Comparison of ENCODE assay signal across 9 cellular contexts in the genomic region with DNA sequence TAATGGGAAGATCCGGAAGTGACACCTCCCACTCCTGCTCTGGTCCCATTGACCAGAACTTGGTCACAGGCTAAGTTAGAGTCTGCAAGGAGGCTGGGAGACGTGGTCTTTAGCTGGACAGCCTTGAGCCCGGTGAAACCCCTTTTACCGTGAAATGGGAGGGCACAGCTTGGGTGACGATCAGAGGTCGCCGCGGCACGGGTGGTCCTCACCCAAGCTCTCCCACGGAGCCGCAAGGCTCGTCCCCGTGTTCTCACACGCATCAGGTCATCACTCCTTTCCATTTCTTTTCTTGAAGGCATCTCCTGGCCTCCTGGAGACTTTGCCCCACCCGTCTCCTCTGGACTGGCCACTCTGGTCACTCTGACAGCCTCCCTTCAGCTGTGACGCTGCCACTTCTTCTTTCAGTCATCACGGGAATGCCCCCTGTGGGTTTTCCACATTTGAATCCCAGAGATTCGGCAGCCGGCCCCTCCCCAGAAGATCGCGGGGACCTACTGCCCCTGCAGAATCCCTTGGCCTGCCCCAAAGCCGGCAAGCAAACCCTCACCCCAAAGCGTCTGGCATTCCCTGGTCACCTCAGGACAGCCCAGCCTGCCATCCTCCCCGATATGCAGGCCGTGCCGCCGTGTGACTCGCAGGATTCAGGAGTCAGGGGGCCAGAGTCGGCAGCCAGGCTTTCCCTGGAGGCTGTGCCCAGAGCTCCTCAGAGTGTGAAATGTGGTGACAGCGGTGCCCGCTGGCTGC. TPM values are rescaled to one million over a fixed set of nuclear protein-coding genes. Genes with fewer than 3 reads are reported as not detected.
A peak's percentile ranks its signal among the peaks of the same experiment; 100 is the strongest.
DNase-seq lines count a peak whose midpoint lies in the region; ATAC-seq, FAIRE-seq and TF ChIP-seq lines count a peak whose summit lies in the region.
"Had no signal": no experiment of that assay in that cellular context is flagged by ENCODE, and none has a peak within 500 bp of the region (broad histone marks: within the 10 kb centered on the region; RNA-seq: fewer than 3 reads in every experiment).

No MANE protein-coding gene starts in this region.

- H4K20me1 ChIP-seq in HCT116 (ENCODE audit: insufficient read depth) (no peaks in the 10 kb centered on the region), K562 (replicated peaks; ENCODE audit: control insufficient read depth, insufficient read depth, low read length) (no peaks in the 10 kb centered on the region)

- TF ChIP-seq EP300 in K562 (IDR thresholded peaks at IDR 0.05; ENCODE audit: low read length): no peak

- H3K79me2 ChIP-seq in HCT116 (ENCODE audit: insufficient read depth, low read length) (no peaks in the 10 kb centered on the region), K562 (ENCODE audit: control insufficient read depth, insufficient read depth, low read length) (peaks cover 31% of the 10 kb centered on the region)

- DNase-seq in HCT116 (ENCODE audit: low read depth, low spot score) (no peak), K562 (ENCODE audit: extremely low read depth in 1 of 4, low spot score in 3 of 4) (no peak), kidney (peak; percentile 84), spleen (peak; percentile 73), AG08396 (ENCODE audit: low spot score) (no peak)
- DNase-seq in stimulated activated CD4-positive, alpha-beta T cell treated with anti-CD3 and anti-CD28 coated beads, Interleukin-2, amount 100 ng/mL, for 24 hours: no peak
- no peak for DNase-seq in effector memory CD4-positive, alpha-beta T cell

- H3K9me2 ChIP-seq in HCT116 (ENCODE audit: insufficient read depth): no peaks in the 10 kb centered on the region

- TF ChIP-seq POLR2A in HCT116 (IDR thresholded peaks at IDR 0.05; ENCODE audit: borderline replicate concordance, extremely low read depth, insufficient read depth, insufficient read length) (no peak), K562 (conservative IDR thresholded peaks at IDR 0.05) (no peak), spleen (IDR thresholded peaks at IDR 0.05) (no peak)

- 73% methylated on average over 31 of the region's 31 CpGs for WGBS in K562 (ENCODE audit: insufficient coverage, low coverage, missing lambda C conversion rate)
- 30 to 44% (median 38%) methylated on average over 24 to 31 of the region's 31 CpGs for WGBS in spleen, 5 donors

- TF ChIP-seq CTCF in HCT116 (IDR thresholded peaks at IDR 0.05 in 2 of 3, conservative IDR thresholded peaks at IDR 0.05 in 1 of 3; ENCODE audit: borderline replicate concordance in 1 of 3, insufficient read depth in 1 of 3, low read depth in 2 of 3, low read length in 2 of 3) (no peak), K562 (IDR thresholded peaks at IDR 0.05 in 2 of 3, conservative IDR thresholded peaks at IDR 0.05 in 1 of 3; ENCODE audit: insufficient read depth in 2 of 3, low read depth in 1 of 3, low read length in 3 of 3) (no peak), kidney (IDR thresholded peaks at IDR 0.05; ENCODE audit: borderline replicate concordance, extremely low read depth, insufficient read depth) (no peak), spleen (IDR thresholded peaks at IDR 0.05 in 8 of 11, conservative IDR thresholded peaks at IDR 0.05 in 3 of 11) (no peak)

- FAIRE-seq in K562 (lab: Jason Lieb, UNC) (no peak), kidney (lab: Jason Lieb, UNC) (no peak)

- H3K27me3 ChIP-seq in HCT116 (ENCODE audit: insufficient read depth, low read length): no peaks in the 10 kb centered on the region
- H3K27me3 ChIP-seq in K562 (ENCODE audit: control insufficient read depth in 2 of 2, insufficient read depth in 2 of 2, low read length in 2 of 2): no peaks in the 10 kb centered on the region
- H3K27me3 ChIP-seq in spleen (replicated peaks in 1 of 7): peaks cover 0 to 71% (median 21%) of the 10 kb centered on the region in 7 donors
- H3K27me3 ChIP-seq in effector memory CD4-positive, alpha-beta T cell (replicated peaks; ENCODE audit: control insufficient read depth, insufficient read depth, low read length, poor library complexity, severe bottlenecking): peaks cover 24% of the 10 kb centered on the region

- intact Hi-C loops in HCT116 (cut with micrococcal nuclease): loop anchor here (1.0 to 2.0 kb wide), 2 partner anchors 51 to 158 kb away; no protein-coding TSS in a partner anchor
- intact Hi-C loops in K562 (cut with micrococcal nuclease): loop anchor here (2.0 kb wide), 1 partner anchor 13 kb away; no protein-coding TSS in a partner anchor
- intact Hi-C loops in kidney (cut with DNase I): no loop called here
- intact Hi-C loops in spleen (cut with DNase I; ENCODE audit: low total_unique reads): no loop called here

- H3K27ac ChIP-seq in HCT116 (ENCODE audit: low read depth, low read length): no peak overlapping the region; the same call in 1 of the 2 replicates
- no peak overlapping the region for H3K27ac ChIP-seq in K562 (ENCODE audit: extremely low read depth, low read depth, low read length)
- peak overlapping the region; percentile 69 to 82 for H3K27ac ChIP-seq in kidney (ENCODE audit: low read depth in 2 of 2, low read length in 2 of 2)
- peak overlapping the region; percentile 15 to 86 (median 82) for H3K27ac ChIP-seq in spleen
- no peak overlapping the region for H3K27ac ChIP-seq in effector memory CD4-positive, alpha-beta T cell (ENCODE audit: insufficient read depth, low read length, poor library complexity, severe bottlenecking)

- H3K9me1 ChIP-seq in K562 (ENCODE audit: control insufficient read depth, insufficient read depth, low read length): no peaks in the 10 kb centered on the region

- H3K36me3 ChIP-seq in HCT116 (ENCODE audit: control insufficient read depth in 1 of 2, insufficient read depth in 2 of 2, low read length in 2 of 2) (no peaks in the 10 kb centered on the region), K562 (ENCODE audit: control insufficient read depth, insufficient read depth, low read length) (no peaks in the 10 kb centered on the region), kidney (ENCODE audit: control insufficient read depth in 1 of 2, insufficient read depth in 2 of 2, low read length in 2 of 2) (no peaks in the 10 kb centered on the region), spleen (no peaks in the 10 kb centered on the region)
- no peaks in the 10 kb centered on the region for H3K36me3 ChIP-seq in effector memory CD4-positive, alpha-beta T cell (ENCODE audit: control insufficient read depth, insufficient read depth, low read length)

- H3K4me2 ChIP-seq in HCT116 (ENCODE audit: low read length) (peak overlapping the region; percentile 65), K562 (ENCODE audit: insufficient read depth, low read length) (peak overlapping the region; percentile 38; the same call in 1 of the 2 replicates)

- H3K9me3 ChIP-seq in HCT116 (ENCODE audit: control insufficient read depth in 1 of 2, insufficient read depth in 1 of 2, low read depth in 1 of 2, low read length in 2 of 2) (no peaks in the 10 kb centered on the region), K562 (replicated peaks; ENCODE audit: control insufficient read depth, insufficient read depth, low read depth, low read length) (no peaks in the 10 kb centered on the region), kidney (ENCODE audit: control insufficient read depth in 1 of 2, low read length in 2 of 2) (no peaks in the 10 kb centered on the region), spleen (no peaks in the 10 kb centered on the region)
- H3K9me3 ChIP-seq in effector memory CD4-positive, alpha-beta T cell (ENCODE audit: control insufficient read depth, low read length): no peaks in the 10 kb centered on the region
- H3K9me3 ChIP-seq: Caco-2 had no signal

- H3K9ac ChIP-seq in HCT116 (ENCODE audit: low read length): peak overlapping the region; percentile 43; the same call in 1 of the 2 replicates
- peak overlapping the region in 1 of 2 experiments; percentile 94; a peak in 2 of 4 replicates for H3K9ac ChIP-seq in K562 (ENCODE audit: insufficient read depth in 1 of 2, low read depth in 2 of 2, low read length in 2 of 2)
- H3K9ac ChIP-seq in kidney (ENCODE audit: low read length in 2 of 2): peak overlapping the region; percentile 24 to 65

- CTCF ChIA-PET in HCT116 (lab: Charles Lee): interaction anchor here (1.0 to 1.3 kb wide), 2 partner anchors 10 to 159 kb away, joined by 3 to 4 read pairs; no protein-coding TSS in a partner anchor
- CTCF ChIA-PET in K562 (lab: Yijun Ruan, JAX; ENCODE audit: low intra/inter-chr PET ratio): interaction anchor here (0.6 to 1.9 kb wide), 5 partner anchors 10 to 305 kb away, joined by 3 to 11 read pairs (median 4); no protein-coding TSS in a partner anchor

- in situ Hi-C loops in K562 (cut with MboI): loop anchor here (25.0 kb wide), 1 partner anchor 306 kb away; the partner anchor contains the start of gene GPSM1

- ATAC-seq in HCT116 (peak; percentile 44; the same call in 1 of the 2 replicates), K562 (no peak), HG03571 (IDR thresholded peaks at IDR 0.05; ENCODE audit: unreplicated experiment) (no peak)

- BruUV-seq in HCT116 (replicated peaks; lab: Mats Ljungman, UMichigan): no TSS peak
- BruUV-seq in K562 (replicated peaks; lab: Mats Ljungman, UMichigan): no TSS peak

- RAD21 ChIA-PET in HCT116 (lab: Charles Lee; ENCODE audit: low non-redundant PET in 1 of 2, low total read pairs in 2 of 2, uncharacterized antibody in 2 of 2, unreplicated experiment in 2 of 2): no interaction called here

- peak overlapping the region in 1 of 2 experiments; percentile 31; a peak in 2 of 4 replicates for H3K4me3 ChIP-seq in HCT116 (replicated peaks in 1 of 2; ENCODE audit: low read depth in 1 of 2, low read length in 2 of 2)
- no peak overlapping the region for H3K4me3 ChIP-seq in K562
- peak overlapping the region in 1 of 2 donors; percentile 53 for H3K4me3 ChIP-seq in kidney (ENCODE audit: low read length in 2 of 2)
- H3K4me3 ChIP-seq in spleen: peak overlapping the region in 7 of 8 donors; percentile 4 to 65 (median 28)
- H3K4me3 ChIP-seq in effector memory CD4-positive, alpha-beta T cell (ENCODE audit: insufficient read depth, low read depth, low read length, poor library complexity, severe bottlenecking): no peak overlapping the region

- POLR2A ChIA-PET in HCT116 (lab: Charles Lee): no interaction called here
- POLR2A ChIA-PET in K562 (lab: Yijun Ruan, JAX): interaction anchor here (0.6 to 1.1 kb wide), 2 partner anchors 10 to 62 kb away, joined by 3 read pairs; no protein-coding TSS in a partner anchor

- TF ChIP-seq RAD21 in HCT116 (IDR thresholded peaks at IDR 0.05; ENCODE audit: low read depth) (no peak), K562 (CRISPR knock-in tag; conservative IDR thresholded peaks at IDR 0.05 in 1 of 2, IDR thresholded peaks at IDR 0.05 in 1 of 2) (no peak)

- H3K4me1 ChIP-seq in HCT116 (ENCODE audit: control insufficient read depth in 1 of 2, insufficient read depth in 2 of 2, low read length in 2 of 2): peaks cover 7 to 14% of the 10 kb centered on the region in 2 experiments
- H3K4me1 ChIP-seq in K562 (replicated peaks in 1 of 2; ENCODE audit: control insufficient read depth in 2 of 2, insufficient read depth in 2 of 2, low read length in 2 of 2): peaks cover 38 to 60% of the 10 kb centered on the region in 2 experiments
- H3K4me1 ChIP-seq in kidney (ENCODE audit: control insufficient read depth in 1 of 2, insufficient read depth in 1 of 2, low read depth in 1 of 2, low read length in 2 of 2): peaks cover 0 to 14% of the 10 kb centered on the region in 2 donors
- peaks cover 22 to 86% (median 58%) of the 10 kb centered on the region in 6 donors for H3K4me1 ChIP-seq in spleen
- H3K4me1 ChIP-seq in effector memory CD4-positive, alpha-beta T cell (ENCODE audit: control insufficient read depth, insufficient read depth, low read length, poor library complexity, severe bottlenecking): peaks cover 8% of the 10 kb centered on the region

- H2AFZ ChIP-seq in HCT116 (ENCODE audit: low read depth, low read length, poor library complexity, severe bottlenecking): peak overlapping the region; percentile 85
- peak overlapping the region; percentile 57 for H2AFZ ChIP-seq in K562 (ENCODE audit: low read depth, low read length)

RNA-seq across cellular contexts. Expression of gene EGFL7, which starts 18.9 kb away (rescaled TPM):
- total RNA-seq in HCT116 (2021; ENCODE audit: unreplicated experiment) (82.0 TPM), K562 (2014; rRNA removed) (217 and 294 TPM in 2 replicates), K562 (2014; rRNA removed; fragmentation: Illumina TruSeq; extraction: Trizol) (6.6 and 10.2 TPM in 2 replicates), K562 (2015; rRNA removed; fragmentation: Illumina TruSeq; extraction: Trizol) (55.3 and 55.5 TPM in 2 replicates), K562 (2021) (213 and 225 TPM in 2 replicates), kidney (140 TPM), spleen (100 to 1,000 TPM; 132 to 246 (median 179) TPM)
- 87.5 and 89.7 TPM in 2 replicates for polyA plus RNA-seq in HCT116 (2012)
- 149 and 838 TPM in 2 replicates for total RNA-seq in K562 (2011; cell fraction: chromatin; rRNA removed; ENCODE audit: low replicate concordance)
- total RNA-seq in K562 (2011; cell fraction: nucleolus; rRNA removed): 1,169 and 1,462 TPM in 2 replicates
- total RNA-seq in K562 (2011; cell fraction: nucleoplasm; rRNA removed): 493 and 520 TPM in 2 replicates
- polyA plus RNA-seq in K562 (2011; rRNA removed) (220 and 305 TPM in 2 replicates), K562 (2014; fragmentation: Illumina TruSeq; extraction: Trizol) (16.3 and 110 TPM in 2 replicates), K562 (2014; fragmentation: Nextera tagmentation; extraction: Ambion mirVana) (10 to 100 TPM in 1 of 2 experiments, 1 to 10 TPM in 1; 1.5 to 10.9 TPM), K562 (2014; rRNA removed) (286 and 294 TPM in 2 replicates), kidney (ENCODE audit: insufficient read depth, low read depth, low replicate concordance) (137 TPM), spleen (100 to 1,000 TPM; 169 to 522 (median 409) TPM)
- polyA plus RNA-seq in K562 (2011; cell fraction: cytosol; rRNA removed): 390 and 1,175 TPM in 2 replicates
- 1,734 and 4,262 TPM in 2 replicates for polyA plus RNA-seq in K562 (2011; cell fraction: nucleus; rRNA removed)
- 148 and 194 TPM in 2 replicates for polyA plus RNA-seq in K562 (2012)
- polyA minus RNA-seq in K562 (2011; rRNA and poly(A)+ RNA removed): 33.5 and 52.0 TPM in 2 replicates
- 222 and 294 TPM in 2 replicates for polyA minus RNA-seq in K562 (2011; cell fraction: cytosol; rRNA and poly(A)+ RNA removed)
- 630 and 998 TPM in 2 replicates for polyA minus RNA-seq in K562 (2011; cell fraction: nucleus; rRNA and poly(A)+ RNA removed)

RNA-seq across cellular contexts. Expression of gene AGPAT2, which starts 43.5 kb away (rescaled TPM):
- 86.0 TPM for total RNA-seq in HCT116 (2021; ENCODE audit: unreplicated experiment)
- polyA plus RNA-seq in HCT116 (2012): 84.7 and 91.2 TPM in 2 replicates
- total RNA-seq in K562 (2011; cell fraction: chromatin; rRNA removed; ENCODE audit: low replicate concordance): 18.6 and 52.7 TPM in 2 replicates
- total RNA-seq in K562 (2011; cell fraction: nucleolus; rRNA removed): 77.5 and 84.7 TPM in 2 replicates
- total RNA-seq in K562 (2011; cell fraction: nucleoplasm; rRNA removed): 39.6 and 45.3 TPM in 2 replicates
- total RNA-seq in K562 (2014; rRNA removed): 45.5 and 56.5 TPM in 2 replicates
- total RNA-seq in K562 (2014; rRNA removed; fragmentation: Illumina TruSeq; extraction: Trizol): 7.2 and 8.5 TPM in 2 replicates
- 27.7 and 31.8 TPM in 2 replicates for total RNA-seq in K562 (2015; rRNA removed; fragmentation: Illumina TruSeq; extraction: Trizol)
- total RNA-seq in K562 (2021): 52.6 and 54.5 TPM in 2 replicates
- 17.3 and 25.4 TPM in 2 replicates for polyA plus RNA-seq in K562 (2011; rRNA removed)
- 37.8 and 64.3 TPM in 2 replicates for polyA plus RNA-seq in K562 (2011; cell fraction: cytosol; rRNA removed)
- 26.1 and 33.3 TPM in 2 replicates for polyA plus RNA-seq in K562 (2011; cell fraction: nucleus; rRNA removed)
- polyA plus RNA-seq in K562 (2012): 34.3 and 52.5 TPM in 2 replicates
- polyA plus RNA-seq in K562 (2014; fragmentation: Illumina TruSeq; extraction: Trizol): 23.9 and 38.6 TPM in 2 replicates
- polyA plus RNA-seq in K562 (2014; fragmentation: Nextera tagmentation; extraction: Ambion mirVana): under 1 TPM; 0.13 to 0.45 TPM
- 47.1 and 51.9 TPM in 2 replicates for polyA plus RNA-seq in K562 (2014; rRNA removed)
- polyA minus RNA-seq in K562 (2011; rRNA and poly(A)+ RNA removed): 10.0 and 12.2 TPM in 2 replicates
- polyA minus RNA-seq in K562 (2011; cell fraction: cytosol; rRNA and poly(A)+ RNA removed): 19.5 and 23.0 TPM in 2 replicates
- polyA minus RNA-seq in K562 (2011; cell fraction: nucleus; rRNA and poly(A)+ RNA removed): 21.4 and 30.0 TPM in 2 replicates
- total RNA-seq in kidney: 83.6 TPM
- 73.4 TPM for polyA plus RNA-seq in kidney (ENCODE audit: insufficient read depth, low read depth, low replicate concordance)
- 10 to 100 TPM; 26.9 to 47.7 (median 40.4) TPM for total RNA-seq in spleen
- 10 to 100 TPM; 31.9 to 43.8 (median 35.1) TPM for polyA plus RNA-seq in spleen

Comparison
In these comparisons a context has a peak if more than half of its experiments do, and no peak if none do; other contexts are left out.
1. DNase-seq: peak in kidney (single experiment) and spleen (single experiment); none in HCT116 (single experiment), K562 (0 of 4), stimulated activated CD4-positive, alpha-beta T cell treated with anti-CD3 and anti-CD28 coated beads, Interleukin-2, amount 100 ng/mL, for 24 hours (0 of 2), AG08396 (single experiment) and effector memory CD4-positive, alpha-beta T cell (0 of 3).
2. H3K27ac ChIP-seq: peak in kidney (2 of 2) and spleen (8 of 8); none in HCT116 (single experiment), K562 (single experiment) and effector memory CD4-positive, alpha-beta T cell (single experiment).
3. H3K4me3 ChIP-seq: peak in spleen (7 of 8); none in K562 (single experiment) and effector memory CD4-positive, alpha-beta T cell (single experiment).
4. intact Hi-C loops: an anchor here in HCT116 (1.0 to 2.0 kb wide) and K562 (2.0 kb wide); none called in kidney and spleen.